Comparison of ENCODE assay signal across 12 cellular contexts in genomic region chr1:83850849-83851248, GRCh38.
DNase-seq lines count a peak whose midpoint lies in the region; TF ChIP-seq lines count a peak whose summit lies in the region.
"Had no signal": no experiment of that assay in that cellular context is flagged by ENCODE, and none has a peak within 500 bp of the region (broad histone marks: within the 10 kb centered on the region; RNA-seq: fewer than 3 reads in every experiment).

No MANE protein-coding gene starts in this region.

- H2AFZ ChIP-seq in hepatocyte (no peak overlapping the region), neural progenitor cell (replicated peaks) (peak overlapping the region; percentile 6)

- no peaks in the 10 kb centered on the region for H3K9me3 ChIP-seq in hepatocyte (ENCODE audit: low read depth)
- H3K9me3 ChIP-seq in neural progenitor cell (ENCODE audit: low read depth), result no peaks in the 10 kb centered on the region

- H3K36me3 ChIP-seq in hepatocyte (replicated peaks; ENCODE audit: insufficient read depth, low read depth) (no peaks in the 10 kb centered on the region), neural progenitor cell (no peaks in the 10 kb centered on the region)

- H3K4me3 Mint-ChIP-seq in neural progenitor cell, result no peak overlapping the region
- H3K4me3 Mint-ChIP-seq: CD4-positive, alpha-beta memory T cell had no signal

- H3K27me3 ChIP-seq in hepatocyte (no peaks in the 10 kb centered on the region), neural progenitor cell (peaks cover 18% of the 10 kb centered on the region)

- H3K27ac ChIP-seq in hepatocyte (peak overlapping the region; percentile 70), neural progenitor cell (no peak overlapping the region)

- in situ Hi-C loops in GM13977 (cut with MboI; ENCODE audit: low pct_unique_long_range_greater_than_20kb, low sequenced_read_pairs, unreplicated experiment), result no loop called here

- 94% methylated on average over 3 of the region's 3 CpGs for WGBS in hepatocyte (ENCODE audit: low lambda C conversion rate, missing lambda C conversion rate)

- TF ChIP-seq CTCF in hepatocyte (IDR thresholded peaks at IDR 0.05; ENCODE audit: poor library complexity) (no peak), neural progenitor cell (IDR thresholded peaks at IDR 0.05) (no peak), GM13977 (IDR thresholded peaks at IDR 0.05; ENCODE audit: extremely low read depth, insufficient read depth, missing control alignments) (no peak)

- peaks cover 15% of the 10 kb centered on the region for H3K27me3 Mint-ChIP-seq in neural progenitor cell (ENCODE audit: insufficient read depth, low read depth)

- H3K9ac ChIP-seq in neural progenitor cell, result no peak overlapping the region

- H3K4me3 ChIP-seq in hepatocyte (no peak overlapping the region), neural progenitor cell (no peak overlapping the region)

- no peaks in the 10 kb centered on the region for H4K20me1 ChIP-seq in hepatocyte (ENCODE audit: insufficient read depth, poor library complexity, severe bottlenecking)
- H4K20me1 ChIP-seq in neural progenitor cell (ENCODE audit: low read depth), result no peaks in the 10 kb centered on the region

- H3K4me2 ChIP-seq in hepatocyte (no peak overlapping the region), neural progenitor cell (no peak overlapping the region)

- H3F3A ChIP-seq in neural progenitor cell (ENCODE audit: low read depth), result no peaks in the 10 kb centered on the region

- H3K4me1 ChIP-seq in hepatocyte (ENCODE audit: insufficient read depth) (peaks cover 8% of the 10 kb centered on the region), neural progenitor cell (peaks cover 6% of the 10 kb centered on the region)

- no peak overlapping the region for H3K27ac Mint-ChIP-seq in neural progenitor cell
- H3K27ac Mint-ChIP-seq: CD4-positive, alpha-beta memory T cell had no signal

- H3K9me2 ChIP-seq in hepatocyte (replicated peaks; ENCODE audit: insufficient read depth), result no peaks in the 10 kb centered on the region

- peaks cover 5% of the 10 kb centered on the region for H3K9me3 Mint-ChIP-seq in neural progenitor cell

- DNase-seq in COLO668 (lab: John Stamatoyannopoulos, UW; ENCODE audit: unreplicated experiment) (peak; percentile 32), HT-29 (ENCODE audit: low spot score) (peak; percentile 39), hepatocyte (ENCODE audit: low spot score) (peak; percentile 46), neural progenitor cell (ENCODE audit: low spot score) (no peak), GM13977 (ENCODE audit: low spot score) (no peak), nucleus accumbens (lab: John Stamatoyannopoulos, UW) (no peak), NCI-H524 (lab: John Stamatoyannopoulos, UW) (no peak), NK-92 (lab: John Stamatoyannopoulos, UW; ENCODE audit: unreplicated experiment) (no peak)
- DNase-seq: CD4-positive, alpha-beta memory T cell; H7; NCI-H510A treated with DMSO at 0.1 percent for 48 hours; SHP77 treated with DMSO at 0.1 percent for 48 hours had no signal

- peaks cover 8% of the 10 kb centered on the region for H3K4me1 Mint-ChIP-seq in neural progenitor cell

- no peaks in the 10 kb centered on the region for H3K36me3 Mint-ChIP-seq in neural progenitor cell
- H3K36me3 Mint-ChIP-seq: CD4-positive, alpha-beta memory T cell had no signal

- H3K79me2 ChIP-seq in hepatocyte, result no peaks in the 10 kb centered on the region
- no peaks in the 10 kb centered on the region for H3K79me2 ChIP-seq in neural progenitor cell (ENCODE audit: low read depth)

Comparison
In these comparisons a context has a peak if more than half of its experiments do, and no peak if none do; other contexts are left out.
1. DNase-seq: peak in COLO668 (single experiment), HT-29 (single experiment) and hepatocyte (single experiment); none in neural progenitor cell (single experiment), GM13977 (single experiment), nucleus accumbens (0 of 56), NCI-H524 (0 of 2) and NK-92 (single experiment).